21 cellular contexts compared by ENCODE assay signal in the genomic region with DNA sequence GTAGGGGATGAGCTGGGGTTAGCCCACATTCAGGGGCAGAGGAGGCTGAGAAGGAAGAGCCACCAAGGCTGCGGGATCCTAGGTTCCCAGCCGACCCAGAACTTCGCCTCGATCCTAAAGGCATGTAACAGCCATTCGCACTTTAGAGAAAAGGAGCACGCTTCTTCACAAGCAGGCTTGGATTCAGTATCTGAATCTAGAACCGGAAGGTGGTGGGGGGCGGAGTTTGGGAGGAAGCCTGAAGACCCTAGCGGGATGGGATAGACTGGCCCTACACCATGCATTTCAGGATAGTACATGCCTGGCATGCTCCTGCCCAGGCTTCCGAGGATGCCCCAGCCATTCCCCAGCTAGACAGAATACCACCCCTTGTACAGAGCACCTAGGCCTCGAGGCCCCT.
"Had no signal": no experiment of that assay in that cellular context is flagged by ENCODE, and none has a peak within 500 bp of the region (broad histone marks: within the 10 kb centered on the region; RNA-seq: fewer than 3 reads in every experiment).

No MANE protein-coding gene starts in this region.

- H3K27ac Mint-ChIP-seq: activated naive CD8-positive, alpha-beta T cell; natural killer cell treated with Interleukin-12 subunit alpha and Interleukin-12 subunit beta and Interleukin-15 and Interleukin-18, amount 100 ng/mL, for 72 hours; T-cell had no signal

- H3K4me3 ChIP-seq: coronary artery, esophagus muscularis mucosa, psoas muscle, stomach, thoracic aorta had no signal

- DNase-seq: activated CD4-positive, alpha-beta T cell treated with anti-CD3 and anti-CD28 coated beads for 1 hour; activated CD4-positive, alpha-beta T cell treated with anti-CD3 and anti-CD28 coated beads, Interleukin-2, amount 50 U/mL, for 4 hours; activated effector memory CD4-positive, alpha-beta T cell treated with anti-CD3 and anti-CD28 coated beads, Interleukin-2, amount 50 U/mL, for 16 hours; activated T-cell treated with anti-CD3 and anti-CD28 coated beads, Interleukin-2, amount 50 U/mL, for 48 hours; amniotic stem cell; central memory CD4-positive, alpha-beta T cell; kidney glomerular epithelial cell; left ventricle myocardium superior; mesenchymal stem cell; occipital lobe; stimulated activated CD4-positive, alpha-beta T cell treated with anti-CD3 and anti-CD28 coated beads, Interleukin-12 subunit alpha, Interleukin-12 subunit beta, amount 100 ng/mL, for 4 hours; stimulated activated CD4-positive, alpha-beta T cell treated with anti-CD3 and anti-CD28 coated beads, Interleukin-2, amount 100 ng/mL, for 24 hours; stomach had no signal

- H3K27ac ChIP-seq: coronary artery, esophagus muscularis mucosa, psoas muscle, stomach, thoracic aorta, VCaP had no signal

- ATAC-seq: left ventricle myocardium superior; natural killer cell treated with Interleukin-12 subunit alpha and Interleukin-12 subunit beta and Interleukin-15 and Interleukin-18, amount 100 ng/mL, for 72 hours; psoas muscle; T-cell had no signal

- H3K9me3 Mint-ChIP-seq: natural killer cell treated with Interleukin-12 subunit alpha and Interleukin-12 subunit beta and Interleukin-15 and Interleukin-18, amount 100 ng/mL, for 72 hours; T-cell had no signal

- H3K4me3 Mint-ChIP-seq: natural killer cell treated with Interleukin-12 subunit alpha and Interleukin-12 subunit beta and Interleukin-15 and Interleukin-18, amount 100 ng/mL, for 72 hours had no signal

- H3K36me3 Mint-ChIP-seq: activated naive CD8-positive, alpha-beta T cell; natural killer cell treated with Interleukin-12 subunit alpha and Interleukin-12 subunit beta and Interleukin-15 and Interleukin-18, amount 100 ng/mL, for 72 hours; T-cell had no signal
